8 cellular contexts compared by ENCODE assay signal in genomic region chr6:118933855-118934460, GRCh38. TPM values are rescaled to one million over a fixed set of nuclear protein-coding genes. Genes with fewer than 3 reads are reported as not detected.
DNase-seq lines count a peak whose midpoint lies in the region; FAIRE-seq and TF ChIP-seq lines count a peak whose summit lies in the region.

No MANE protein-coding gene starts in this region.

- no peak for FAIRE-seq in H1 (lab: Jason Lieb, UNC)

- H4K8ac ChIP-seq in H1 (ENCODE audit: extremely low read depth, insufficient read depth, low read length) = no peak overlapping the region
- H4K8ac ChIP-seq in trophoblast cell (ENCODE audit: low read depth, low read length) = no peak overlapping the region

- peaks cover 0 to 8% of the 10 kb centered on the region in 2 experiments for H4K20me1 ChIP-seq in H1 (replicated peaks in 1 of 2; ENCODE audit: control insufficient read depth in 1 of 2, insufficient read depth in 2 of 2, low read length in 2 of 2)

- H2BK120ac ChIP-seq in H1 (replicated peaks; ENCODE audit: low read depth, low read length) (no peak overlapping the region), trophoblast cell (ENCODE audit: insufficient read depth, low read length, poor library complexity) (no peak overlapping the region)

- H3K56ac ChIP-seq in H1 (replicated peaks; ENCODE audit: insufficient read length, low read depth, low read length) = no peak overlapping the region

- no peak overlapping the region for H3K14ac ChIP-seq in H1 (ENCODE audit: insufficient read length)
- no peak overlapping the region for H3K14ac ChIP-seq in trophoblast cell (ENCODE audit: low read length)

- H4K12ac ChIP-seq in trophoblast cell (ENCODE audit: low read depth, low read length) = no peak overlapping the region

- no peaks in the 10 kb centered on the region for H3K9me3 ChIP-seq in right atrium auricular region
- peaks cover 7 to 9% of the 10 kb centered on the region in 2 experiments for H3K9me3 ChIP-seq in H1 (ENCODE audit: insufficient read depth in 2 of 2, low read depth in 1 of 2, low read length in 1 of 2)
- no peaks in the 10 kb centered on the region for H3K9me3 ChIP-seq in trophoblast cell (ENCODE audit: insufficient read depth, low read depth, low read length)

- H3K9ac ChIP-seq in H1 (replicated peaks in 1 of 4; ENCODE audit: extremely low read depth in 1 of 4, low read depth in 3 of 4, low read length in 3 of 4) (no peak overlapping the region), trophoblast cell (ENCODE audit: low read length) (no peak overlapping the region)

- H3K4me1 ChIP-seq in right atrium auricular region (peaks cover 0 to 13% of the 10 kb centered on the region in 2 donors), H1 (replicated peaks in 1 of 4; ENCODE audit: control insufficient read depth in 3 of 4, insufficient read depth in 4 of 4, low read length in 3 of 4) (peaks cover 0 to 2% (median 0%) of the 10 kb centered on the region in 4 experiments; a peak in 2 of 7 replicates), trophoblast cell (ENCODE audit: control insufficient read depth in 1 of 2, insufficient read depth in 2 of 2, low read length in 2 of 2) (no peaks in the 10 kb centered on the region)

- no peak overlapping the region for H2BK5ac ChIP-seq in H1 (ENCODE audit: low read depth, low read length)
- H2BK5ac ChIP-seq in trophoblast cell (ENCODE audit: low read depth, low read length, poor library complexity) = no peak overlapping the region

- POLR2A ChIA-PET in H1 (lab: Charles Lee; ENCODE audit: partially characterized antibody) = interaction anchor here (0.7 to 2.3 kb wide), 5 partner anchors 8 to 39 kb away, joined by 3 to 15 read pairs (median 4); partner anchors contain the start of gene ASF1A

- intact Hi-C loops in cardiac septum (cut with DNase I) = loop anchor here (1.0 kb wide), 1 partner anchor 41 kb away; no protein-coding TSS in a partner anchor

- H4K91ac ChIP-seq in H1 (replicated peaks; ENCODE audit: insufficient read length, low read length) = no peak overlapping the region
- H4K91ac ChIP-seq in trophoblast cell (ENCODE audit: low read depth, low read length) = no peak overlapping the region

- H3K36me3 ChIP-seq in right atrium auricular region = peaks cover 12% of the 10 kb centered on the region
- peaks cover 0 to 15% (median 6%) of the 10 kb centered on the region in 4 experiments; a peak in 4 of 8 replicates for H3K36me3 ChIP-seq in H1 (ENCODE audit: control insufficient read depth in 2 of 4, insufficient read depth in 4 of 4, low read length in 3 of 4)
- peaks cover under 1 to 1% of the 10 kb centered on the region in 2 experiments for H3K36me3 ChIP-seq in trophoblast cell (ENCODE audit: control insufficient read depth in 1 of 2, insufficient read depth in 2 of 2, low read length in 2 of 2)

- H3K79me2 ChIP-seq in H1 (ENCODE audit: control insufficient read depth in 1 of 2, insufficient read depth in 2 of 2, low read length in 2 of 2) (peaks cover 0 to 37% of the 10 kb centered on the region in 2 experiments; a peak in 2 of 4 replicates), trophoblast cell (ENCODE audit: control insufficient read depth, insufficient read depth, low read length, poor library complexity) (peaks cover 2% of the 10 kb centered on the region)

- H2AFZ ChIP-seq in H1 (ENCODE audit: low read length) (no peak overlapping the region), trophoblast cell (ENCODE audit: insufficient read depth, low read length, poor library complexity) (no peak overlapping the region)

- no peak for TF ChIP-seq CTCF in right atrium auricular region (IDR thresholded peaks at IDR 0.05)
- TF ChIP-seq CTCF in H1 (IDR thresholded peaks at IDR 0.05; ENCODE audit: control extremely low read depth in 1 of 3, insufficient read depth in 1 of 3, low read depth in 1 of 3, low read length in 3 of 3) = no peak

- no peaks in the 10 kb centered on the region for H3K79me1 ChIP-seq in H1 (ENCODE audit: low read depth, low read length)
- peaks cover 5% of the 10 kb centered on the region for H3K79me1 ChIP-seq in trophoblast cell (ENCODE audit: low read length)

- H3K4me2 ChIP-seq in H1 (ENCODE audit: insufficient read depth in 1 of 2, low read depth in 2 of 2, low read length in 2 of 2) = peak overlapping the region; percentile 59 to 93
- peak overlapping the region; percentile 51 for H3K4me2 ChIP-seq in trophoblast cell (ENCODE audit: low read length)

- no peaks in the 10 kb centered on the region for H3K27me3 ChIP-seq in right atrium auricular region
- H3K27me3 ChIP-seq in H1 (replicated peaks in 1 of 4; ENCODE audit: control insufficient read depth in 3 of 4, extremely low read depth in 1 of 4, insufficient read depth in 3 of 4, low read length in 3 of 4) = no peaks in the 10 kb centered on the region
- H3K27me3 ChIP-seq in trophoblast cell (ENCODE audit: insufficient read depth, low read length) = no peaks in the 10 kb centered on the region

- no peak overlapping the region for H4K5ac ChIP-seq in H1 (ENCODE audit: insufficient read length, low read depth, low read length)

- H3K4ac ChIP-seq in H1 (replicated peaks; ENCODE audit: insufficient read length, low read depth, low read length) (no peak overlapping the region), trophoblast cell (ENCODE audit: low read depth, low read length) (no peak overlapping the region)

- H3K23me2 ChIP-seq in H1 (ENCODE audit: low read depth, low read length) = no peaks in the 10 kb centered on the region; the same call in 1 of the 2 replicates

- H2AK5ac ChIP-seq in H1 (ENCODE audit: low read depth, low read length) (no peak overlapping the region), trophoblast cell (ENCODE audit: low read length) (no peak overlapping the region)

- H3K23ac ChIP-seq in H1 (ENCODE audit: insufficient read length) (no peak overlapping the region), trophoblast cell (ENCODE audit: low read length) (no peak overlapping the region)

- no peak for TF ChIP-seq EP300 in H1 (IDR thresholded peaks at IDR 0.05; ENCODE audit: borderline replicate concordance in 1 of 2, low read depth in 2 of 2, low read length in 2 of 2)

- no peak overlapping the region for H2BK20ac ChIP-seq in H1 (ENCODE audit: low read length)

- DNase-seq in right atrium auricular region (ENCODE audit: low spot score) (no peak), cardiac septum (ENCODE audit: low spot score) (no peak), H1 (ENCODE audit: low read depth in 1 of 2, low spot score in 2 of 2) (no peak), trophoblast cell (no peak), midbrain (lab: John Stamatoyannopoulos, UW) (no peak), nucleus accumbens (lab: John Stamatoyannopoulos, UW) (no peak), A172 (ENCODE audit: low spot score) (no peak)
- no peak for DNase-seq in Jurkat, Clone E6-1 (ENCODE audit: low read depth, low spot score)

- no peak for TF ChIP-seq RAD21 in H1 (IDR thresholded peaks at IDR 0.05 in 1 of 2, conservative IDR thresholded peaks at IDR 0.05 in 1 of 2; ENCODE audit: low read depth in 2 of 2, low read length in 2 of 2)

- H2BK15ac ChIP-seq in H1 (ENCODE audit: low read length) = no peak overlapping the region

- H3K4me3 ChIP-seq in right atrium auricular region (peak overlapping the region; percentile 71 to 76), H1 (ENCODE audit: extremely low read depth in 1 of 4, insufficient read depth in 2 of 4, low read depth in 3 of 4, low read length in 4 of 4) (peak overlapping the region; percentile 3 to 100 (median 86); a peak in 6 of 8 replicates), trophoblast cell (ENCODE audit: low read depth, low read length) (no peak overlapping the region)
- peak overlapping the region; percentile 70 for H3K4me3 ChIP-seq in Jurkat, Clone E6-1 (ENCODE audit: low read length)

- H2BK12ac ChIP-seq in H1 (ENCODE audit: low read depth, low read length) = no peak overlapping the region
- H2BK12ac ChIP-seq in trophoblast cell (ENCODE audit: low read length) = no peak overlapping the region

- CTCF ChIA-PET in H1 (lab: Charles Lee; ENCODE audit: partially characterized antibody) = interaction anchor here (1.3 kb wide), 1 partner anchor 11 kb away, joined by 3 read pairs; no protein-coding TSS in a partner anchor

- peak overlapping the region in 1 of 2 donors; percentile 94 for H3K27ac ChIP-seq in right atrium auricular region
- H3K27ac ChIP-seq in H1 (ENCODE audit: low read depth, low read length) = no peak overlapping the region
- H3K27ac ChIP-seq in trophoblast cell (ENCODE audit: low read depth, low read length) = no peak overlapping the region

- H3K18ac ChIP-seq in H1 (ENCODE audit: extremely low read depth, low read length) (no peak overlapping the region), trophoblast cell (ENCODE audit: low read length) (no peak overlapping the region)

- WGBS in H1 (ENCODE audit: extremely low coverage in 1 of 2, insufficient coverage in 1 of 2, insufficient read length in 1 of 2, insufficient replicate concordance in 2 of 2, low coverage in 1 of 2, low lambda C conversion rate in 2 of 2, missing lambda C conversion rate in 1 of 2), 2 experiments = 49% methylated on average over 8 of the region's 8 CpGs; no CpG with 5 or more reads in 1 of the 2 experiments
- no CpG with 5 or more reads among the region's 8 CpGs for WGBS in trophoblast cell (ENCODE audit: extremely low coverage, insufficient coverage, insufficient read length)

- TF ChIP-seq POLR2A in H1 (IDR thresholded peaks at IDR 0.05; ENCODE audit: control extremely low read depth in 1 of 2, low read depth in 2 of 2, low read length in 2 of 2) = no peak

RNA-seq across cellular contexts. Expression of gene MCM9, which starts 1.0 kb away (rescaled TPM):
- total RNA-seq in right atrium auricular region (1 to 10 TPM; 5.7 to 7.9 TPM), cardiac septum (6.8 TPM)
- polyA plus RNA-seq in Jurkat, Clone E6-1 (2012; ENCODE audit: insufficient read depth, insufficient read length) = 30.9 TPM
- 11.4 and 13.0 TPM in 2 replicates for total RNA-seq in H1 (2021; fragmentation: NEBNext Ultra II Directional; extraction: Animal tissue kit (Norgen Biotek cat#: 25700))
- polyA plus RNA-seq in H1 (2011; rRNA removed) = 3.2 and 3.7 TPM in 2 replicates
- 6.3 TPM for polyA plus RNA-seq in H1 (2011; cell fraction: cytosol; rRNA removed)
- 6.6 TPM for polyA plus RNA-seq in H1 (2011; cell fraction: nucleus; rRNA removed)
- polyA plus RNA-seq in H1 (2012, experiment 1 of 2) = 9.3 to 15.0 TPM (median 12.0 TPM) in 4 replicates
- 0.68 TPM for polyA plus RNA-seq in H1 (2012, experiment 2 of 2)
- 5.9 TPM for polyA plus RNA-seq in H1 (2013, experiment 1 of 2)
- 5.2 TPM for polyA plus RNA-seq in H1 (2013, experiment 2 of 2)
- 11.4 and 19.5 TPM in 2 replicates for polyA minus RNA-seq in H1 (2011; rRNA and poly(A)+ RNA removed)
- 9.8 TPM for polyA minus RNA-seq in H1 (2011; cell fraction: cytosol; rRNA and poly(A)+ RNA removed)
- polyA minus RNA-seq in H1 (2011; cell fraction: nucleus; rRNA and poly(A)+ RNA removed) = 31.5 TPM
- polyA plus RNA-seq in trophoblast cell (2013) = 4.6 and 5.0 TPM in 2 replicates
- total RNA-seq in A172 (2014; rRNA removed; shearing (Covaris generic)) = 5.1 and 9.7 TPM in 2 replicates

RNA-seq across cellular contexts. Expression of gene ASF1A, which starts 40.0 kb away (rescaled TPM):
- total RNA-seq in right atrium auricular region (10 to 100 TPM in 1 of 2 donors, 1 to 10 TPM in 1; 9.2 to 16.1 TPM), cardiac septum (18.8 TPM)
- 85.8 TPM for polyA plus RNA-seq in Jurkat, Clone E6-1 (2012; ENCODE audit: insufficient read depth, insufficient read length)
- 45.7 and 50.2 TPM in 2 replicates for total RNA-seq in H1 (2021; fragmentation: NEBNext Ultra II Directional; extraction: Animal tissue kit (Norgen Biotek cat#: 25700))
- polyA plus RNA-seq in H1 (2011; rRNA removed) = 9.8 and 11.4 TPM in 2 replicates
- 15.4 TPM for polyA plus RNA-seq in H1 (2011; cell fraction: cytosol; rRNA removed)
- polyA plus RNA-seq in H1 (2011; cell fraction: nucleus; rRNA removed) = 11.9 TPM
- polyA plus RNA-seq in H1 (2012, experiment 1 of 2) = 23.2 to 40.2 TPM (median 24.3 TPM) in 4 replicates
- polyA plus RNA-seq in H1 (2012, experiment 2 of 2) = 4.7 TPM
- 23.5 TPM for polyA plus RNA-seq in H1 (2013, experiment 1 of 2)
- 23.3 TPM for polyA plus RNA-seq in H1 (2013, experiment 2 of 2)
- polyA minus RNA-seq in H1 (2011; rRNA and poly(A)+ RNA removed) = 9.3 and 9.6 TPM in 2 replicates
- 13.9 TPM for polyA minus RNA-seq in H1 (2011; cell fraction: cytosol; rRNA and poly(A)+ RNA removed)
- 20.0 TPM for polyA minus RNA-seq in H1 (2011; cell fraction: nucleus; rRNA and poly(A)+ RNA removed)
- 24.0 and 24.7 TPM in 2 replicates for polyA plus RNA-seq in trophoblast cell (2013)
- 46.9 and 54.8 TPM in 2 replicates for total RNA-seq in A172 (2014; rRNA removed; shearing (Covaris generic))
